Comparison of ENCODE assay signal across 37 cellular contexts in the genomic region with DNA sequence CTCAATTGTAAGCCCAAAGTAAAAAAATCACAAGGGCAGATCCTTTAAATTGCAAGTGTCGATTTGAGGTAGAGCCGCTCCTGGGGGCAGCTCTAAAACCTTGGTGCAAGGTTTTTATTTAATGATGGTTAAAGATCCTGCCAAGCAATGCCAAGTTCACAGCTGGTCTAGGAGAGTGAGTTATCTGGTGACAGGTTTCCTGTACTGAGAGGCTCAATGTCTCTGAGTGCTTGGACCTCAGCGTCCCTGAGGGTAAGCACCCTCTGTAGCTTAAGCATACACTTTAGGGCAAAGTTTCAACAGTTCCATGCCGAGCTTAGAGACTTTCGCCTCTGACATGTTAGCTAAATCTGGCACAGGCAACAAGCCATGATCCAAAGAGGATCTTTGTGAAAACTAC.
"Had no signal": no experiment of that assay in that cellular context is flagged by ENCODE, and none has a peak within 500 bp of the region (broad histone marks: within the 10 kb centered on the region; RNA-seq: fewer than 3 reads in every experiment).

No MANE protein-coding gene starts in this region.

- H3K9me3 ChIP-seq: adrenal gland, body of pancreas, breast epithelium had no signal

- FAIRE-seq: astrocyte, TTC549 had no signal

- H3K27ac Mint-ChIP-seq: activated B cell treated with CpG ODN at 0.5 μM for 24 hours; activated CD4-positive, alpha-beta memory T cell treated with anti-CD3 and anti-CD28 coated beads for 36 hours; activated CD4-positive, alpha-beta T cell treated with anti-CD3 and anti-CD28 coated beads, Interleukin-2, amount 10 ng/mL, durations not matched to agents 24 days and 14 days; activated CD8-positive, alpha-beta T cell treated with anti-CD3 and anti-CD28 coated beads for 36 hours; activated naive CD4-positive, alpha-beta T cell treated with anti-CD3 and anti-CD28 coated beads for 36 hours; activated naive CD4-positive, alpha-beta T cell treated with anti-CD3 and anti-CD28 coated beads, Interleukin-2, amount 50 U/mL, for 72 hours; activated naive CD8-positive, alpha-beta T cell treated with anti-CD3 and anti-CD28 coated beads for 36 hours; activated T-cell treated with anti-CD3 and anti-CD28 coated beads, Interleukin-2, amount 50 U/mL, for 72 hours; activated T-helper 1 cell treated with anti-CD3 and anti-CD28 coated beads, Interleukin-12 subunit alpha, Interleukin-12 subunit beta, Interleukin-2, Interleukin-4 antibody, amounts not matched to agents 30 ng/mL and 10 ng/mL and 1 ng/mL, durations not matched to agents 14 hours and 24 hours and 36 hours; activated T-helper 17 cell treated with anti-CD3 and anti-CD28 coated beads, Interleukin-2, amount 50 U/mL, for 72 hours; T-helper 1 cell treated with Interleukin-12 subunit alpha and Interleukin-12 subunit beta and Interleukin-4 antibody, amounts not matched to agents 30 μg/mL and 1 μg/mL, for 36 hours; T-helper 2 cell treated with Interferon-gamma antibody and Interleukin-4, amounts not matched to agents 5 μg/mL and 100 μg/mL, for 36 hours had no signal

- ATAC-seq: activated CD8-positive, alpha-beta T cell treated with anti-CD3 and anti-CD28 coated beads for 36 hours; activated naive CD4-positive, alpha-beta T cell treated with anti-CD3 and anti-CD28 coated beads, Interleukin-2, amount 50 U/mL, for 72 hours; activated T-cell treated with anti-CD3 and anti-CD28 coated beads, Interleukin-2, amount 50 U/mL, for 4 hours; activated T-cell treated with anti-CD3 and anti-CD28 coated beads, Interleukin-2, amount 50 U/mL, for 72 hours; activated T-helper 17 cell treated with anti-CD3 and anti-CD28 coated beads, Interleukin-2, amount 50 U/mL, for 72 hours; body of pancreas had no signal

- H3K36me3 ChIP-seq: adrenal gland, brain microvascular endothelial cell, breast epithelium had no signal

- H3K4me1 Mint-ChIP-seq: activated B cell treated with CpG ODN at 0.5 μM for 24 hours; activated CD4-positive, alpha-beta T cell treated with anti-CD3 and anti-CD28 coated beads, Interleukin-2, amount 10 ng/mL, durations not matched to agents 24 days and 14 days; activated naive CD8-positive, alpha-beta T cell treated with anti-CD3 and anti-CD28 coated beads for 36 hours; activated T-helper 17 cell treated with anti-CD3 and anti-CD28 coated beads, Interleukin-2, amount 50 U/mL, for 72 hours had no signal

- H3K27me3 ChIP-seq: adrenal gland, body of pancreas, breast epithelium had no signal

- H3K9me3 Mint-ChIP-seq: activated B cell treated with CpG ODN at 0.5 μM for 24 hours; activated CD4-positive, alpha-beta memory T cell treated with anti-CD3 and anti-CD28 coated beads for 36 hours; activated CD4-positive, alpha-beta T cell treated with anti-CD3 and anti-CD28 coated beads, Interleukin-2, amount 10 ng/mL, durations not matched to agents 24 days and 14 days; activated CD8-positive, alpha-beta T cell treated with anti-CD3 and anti-CD28 coated beads for 36 hours; activated naive CD4-positive, alpha-beta T cell treated with anti-CD3 and anti-CD28 coated beads for 36 hours; activated naive CD4-positive, alpha-beta T cell treated with anti-CD3 and anti-CD28 coated beads, Interleukin-2, amount 50 U/mL, for 72 hours; activated naive CD8-positive, alpha-beta T cell treated with anti-CD3 and anti-CD28 coated beads for 36 hours; activated T-cell treated with anti-CD3 and anti-CD28 coated beads, Interleukin-2, amount 50 U/mL, for 4 hours; activated T-cell treated with anti-CD3 and anti-CD28 coated beads, Interleukin-2, amount 50 U/mL, for 72 hours; activated T-helper 1 cell treated with anti-CD3 and anti-CD28 coated beads, Interleukin-12 subunit alpha, Interleukin-12 subunit beta, Interleukin-2, Interleukin-4 antibody, amounts not matched to agents 30 ng/mL and 10 ng/mL and 1 ng/mL, durations not matched to agents 14 hours and 24 hours and 36 hours; activated T-helper 17 cell treated with anti-CD3 and anti-CD28 coated beads, Interleukin-2, amount 50 U/mL, for 72 hours; T-helper 1 cell treated with Interleukin-12 subunit alpha and Interleukin-12 subunit beta and Interleukin-4 antibody, amounts not matched to agents 30 μg/mL and 1 μg/mL, for 36 hours; T-helper 2 cell treated with Interferon-gamma antibody and Interleukin-4, amounts not matched to agents 5 μg/mL and 100 μg/mL, for 36 hours had no signal

- H3K36me3 Mint-ChIP-seq: activated CD4-positive, alpha-beta memory T cell treated with anti-CD3 and anti-CD28 coated beads for 36 hours; activated naive CD4-positive, alpha-beta T cell treated with anti-CD3 and anti-CD28 coated beads, Interleukin-2, amount 50 U/mL, for 72 hours; activated naive CD8-positive, alpha-beta T cell treated with anti-CD3 and anti-CD28 coated beads for 36 hours had no signal

- H3K4me1 ChIP-seq: adrenal gland, body of pancreas, breast epithelium had no signal

- H3K27ac ChIP-seq: adrenal gland, body of pancreas, brain microvascular endothelial cell, breast epithelium, VCaP had no signal

- DNase-seq: activated B cell treated with CpG ODN at 0.5 μM for 24 hours; activated CD4-positive, alpha-beta memory T cell treated with anti-CD3 and anti-CD28 coated beads for 36 hours; activated CD4-positive, alpha-beta T cell treated with anti-CD3 and anti-CD28 coated beads for 4 hours; activated CD4-positive, alpha-beta T cell treated with anti-CD3 and anti-CD28 coated beads, Interleukin-2, amount 10 ng/mL, durations not matched to agents 24 days and 14 days; activated CD4-positive, alpha-beta T cell treated with anti-CD3 and anti-CD28 coated beads, Interleukin-2, amount 50 U/mL, for 1 hour; activated CD4-positive, alpha-beta T cell treated with anti-CD3 and anti-CD28 coated beads, Interleukin-2, amount 50 U/mL, for 4 hours; activated CD4-positive, CD25-positive, alpha-beta regulatory T cell treated with anti-CD3 and anti-CD28 coated beads, Interleukin-2, amount 50 U/mL, for 72 hours; activated CD8-positive, alpha-beta memory T cell treated with anti-CD3 and anti-CD28 coated beads, Interleukin-2, amount 50 U/mL, for 4 hours; activated CD8-positive, alpha-beta T cell treated with anti-CD3 and anti-CD28 coated beads for 36 hours; activated effector memory CD4-positive, alpha-beta T cell treated with anti-CD3 and anti-CD28 coated beads, Interleukin-2, amount 50 U/mL, for 16 hours; activated gamma-delta T cell treated with Interleukin-2 at 50 U/mL for 16 hours; activated naive CD4-positive, alpha-beta T cell; activated naive CD4-positive, alpha-beta T cell treated with anti-CD3 and anti-CD28 coated beads for 36 hours; activated naive CD4-positive, alpha-beta T cell treated with anti-CD3 and anti-CD28 coated beads, Interleukin-2, amount 50 U/mL, for 16 hours; activated naive CD8-positive, alpha-beta T cell treated with anti-CD3 and anti-CD28 coated beads for 36 hours; activated T-cell treated with anti-CD3 and anti-CD28 coated beads for 4 hours; activated T-cell treated with anti-CD3 and anti-CD28 coated beads, Interleukin-2, amount 50 U/mL, for 1 hour; activated T-cell treated with anti-CD3 and anti-CD28 coated beads, Interleukin-2, amount 50 U/mL, for 4 hours; activated T-cell treated with anti-CD3 and anti-CD28 coated beads, Interleukin-2, amount 50 U/mL, for 72 hours; adrenal gland; amniotic stem cell; aorta; body of pancreas; brain microvascular endothelial cell; central memory CD4-positive, alpha-beta T cell; T-helper 1 cell; T-helper 2 cell; T-helper 9 cell had no signal

- H3K4me3 ChIP-seq: adrenal gland, body of pancreas, breast epithelium had no signal

- H3K27me3 Mint-ChIP-seq: activated B cell treated with CpG ODN at 0.5 μM for 24 hours; activated CD4-positive, alpha-beta memory T cell treated with anti-CD3 and anti-CD28 coated beads for 36 hours; activated CD4-positive, alpha-beta T cell treated with anti-CD3 and anti-CD28 coated beads, Interleukin-2, amount 10 ng/mL, durations not matched to agents 24 days and 14 days had no signal

- H3K4me3 Mint-ChIP-seq: activated B cell treated with CpG ODN at 0.5 μM for 24 hours; activated CD4-positive, alpha-beta memory T cell treated with anti-CD3 and anti-CD28 coated beads for 36 hours; activated CD4-positive, alpha-beta T cell treated with anti-CD3 and anti-CD28 coated beads, Interleukin-2, amount 10 ng/mL, durations not matched to agents 24 days and 14 days; activated CD8-positive, alpha-beta T cell treated with anti-CD3 and anti-CD28 coated beads for 36 hours; activated naive CD4-positive, alpha-beta T cell treated with anti-CD3 and anti-CD28 coated beads for 36 hours; activated naive CD8-positive, alpha-beta T cell treated with anti-CD3 and anti-CD28 coated beads for 36 hours; activated T-cell treated with anti-CD3 and anti-CD28 coated beads, Interleukin-2, amount 50 U/mL, for 4 hours; activated T-cell treated with anti-CD3 and anti-CD28 coated beads, Interleukin-2, amount 50 U/mL, for 72 hours; activated T-helper 1 cell treated with anti-CD3 and anti-CD28 coated beads, Interleukin-12 subunit alpha, Interleukin-12 subunit beta, Interleukin-2, Interleukin-4 antibody, amounts not matched to agents 30 ng/mL and 10 ng/mL and 1 ng/mL, durations not matched to agents 14 hours and 24 hours and 36 hours; activated T-helper 17 cell treated with anti-CD3 and anti-CD28 coated beads, Interleukin-2, amount 50 U/mL, for 72 hours; T-helper 1 cell treated with Interleukin-12 subunit alpha and Interleukin-12 subunit beta and Interleukin-4 antibody, amounts not matched to agents 30 μg/mL and 1 μg/mL, for 36 hours; T-helper 2 cell treated with Interferon-gamma antibody and Interleukin-4, amounts not matched to agents 5 μg/mL and 100 μg/mL, for 36 hours had no signal
